10 cellular contexts compared by ENCODE assay signal in genomic region chr3:42123012-42123581, GRCh38. TPM values are rescaled to one million over a fixed set of nuclear protein-coding genes. Genes with fewer than 3 reads are reported as not detected.
DNase-seq lines count a peak whose midpoint lies in the region; ATAC-seq, FAIRE-seq and TF ChIP-seq lines count a peak whose summit lies in the region.
"Had no signal": no experiment of that assay in that cellular context is flagged by ENCODE, and none has a peak within 500 bp of the region (broad histone marks: within the 10 kb centered on the region; RNA-seq: fewer than 3 reads in every experiment).

No MANE protein-coding gene starts in this region.

- H3K79me1 ChIP-seq in trophoblast cell (ENCODE audit: low read length): peaks cover 6% of the 10 kb centered on the region

- H4K8ac ChIP-seq in trophoblast cell (ENCODE audit: low read depth, low read length): peak overlapping the region; percentile 38

- H3K4me2 ChIP-seq in trophoblast cell (ENCODE audit: low read length): peak overlapping the region; percentile 19

- peak overlapping the region; percentile 67 for H4K91ac ChIP-seq in trophoblast cell (ENCODE audit: low read depth, low read length)

- H2BK5ac ChIP-seq in trophoblast cell (ENCODE audit: low read depth, low read length, poor library complexity): peak overlapping the region; percentile 38

- peak overlapping the region; percentile 39 for H3K18ac ChIP-seq in trophoblast cell (ENCODE audit: low read length)

- no peak overlapping the region for H2AFZ ChIP-seq in trophoblast cell (ENCODE audit: insufficient read depth, low read length, poor library complexity)

- WGBS in trophoblast cell (ENCODE audit: extremely low coverage, insufficient coverage, insufficient read length): no CpG with 5 or more reads among the region's 8 CpGs

- H3K4me3 ChIP-seq in bronchial epithelial cell (ENCODE audit: low read depth, low read length): no peak overlapping the region
- H3K4me3 ChIP-seq in trophoblast cell (ENCODE audit: low read depth, low read length): no peak overlapping the region
- H3K4me3 ChIP-seq: colonic mucosa had no signal

- in situ Hi-C loops in ACHN (cut with HindIII; ENCODE audit: low pct_ligation_motif_present, low pct_unique_long_range_greater_than_20kb, low sequenced_read_pairs): no loop called here

- H3K36me3 ChIP-seq in bronchial epithelial cell (ENCODE audit: control insufficient read depth, insufficient read depth, low read length) (peaks cover 4% of the 10 kb centered on the region), trophoblast cell (ENCODE audit: control insufficient read depth in 1 of 2, insufficient read depth in 2 of 2, low read length in 2 of 2) (peaks cover 0 to 8% of the 10 kb centered on the region in 2 experiments)
- H3K36me3 ChIP-seq: colonic mucosa had no signal

- H3K4me1 Mint-ChIP-seq in CD14-positive monocyte: peaks cover 33% of the 10 kb centered on the region

- H3K36me3 Mint-ChIP-seq in CD14-positive monocyte: peaks cover 32 to 42% of the 10 kb centered on the region in 2 donors

- no peaks in the 10 kb centered on the region for H3K27me3 ChIP-seq in bronchial epithelial cell (ENCODE audit: control insufficient read depth, insufficient read depth, low read length)
- no peaks in the 10 kb centered on the region for H3K27me3 ChIP-seq in trophoblast cell (ENCODE audit: insufficient read depth, low read length)
- H3K27me3 ChIP-seq: colonic mucosa had no signal

- H3K23ac ChIP-seq in trophoblast cell (ENCODE audit: low read length): no peak overlapping the region

- no peak for FAIRE-seq in bronchial epithelial cell (lab: Jason Lieb, UNC)

- H3K9ac ChIP-seq in trophoblast cell (ENCODE audit: low read length): no peak overlapping the region

- H2BK120ac ChIP-seq in trophoblast cell (ENCODE audit: insufficient read depth, low read length, poor library complexity): peak overlapping the region; percentile 13

- H3K27ac Mint-ChIP-seq in CD14-positive monocyte: peak overlapping the region in 1 of 7 donors; percentile 12

- H3K14ac ChIP-seq in trophoblast cell (ENCODE audit: low read length): peak overlapping the region; percentile 11

- H2AK5ac ChIP-seq in trophoblast cell (ENCODE audit: low read length): no peak overlapping the region

- ATAC-seq in GM18505 (IDR thresholded peaks at IDR 0.05; ENCODE audit: unreplicated experiment) (peak; percentile 43), HG03039 (IDR thresholded peaks at IDR 0.05; ENCODE audit: unreplicated experiment) (peak; percentile 42), HG03196 (IDR thresholded peaks at IDR 0.05; ENCODE audit: unreplicated experiment) (no peak)

- no peak overlapping the region for H3K4ac ChIP-seq in trophoblast cell (ENCODE audit: low read depth, low read length)

- peaks cover 15 to 25% of the 10 kb centered on the region in 2 experiments for H3K4me1 ChIP-seq in trophoblast cell (ENCODE audit: control insufficient read depth in 1 of 2, insufficient read depth in 2 of 2, low read length in 2 of 2)

- no peak for TF ChIP-seq POLR2A in GM18505 (IDR thresholded peaks at IDR 0.05; ENCODE audit: borderline replicate concordance, extremely low read depth, insufficient read depth, insufficient read length)

- TF ChIP-seq CTCF in bronchial epithelial cell (IDR thresholded peaks at IDR 0.05; ENCODE audit: insufficient read depth, low read length, severe bottlenecking) (no peak), CD14-positive monocyte (IDR thresholded peaks at IDR 0.05) (no peak)

- no peaks in the 10 kb centered on the region for H3K9me3 ChIP-seq in trophoblast cell (ENCODE audit: insufficient read depth, low read depth, low read length)
- H3K9me3 ChIP-seq: colonic mucosa had no signal

- peak overlapping the region; percentile 13 for H2BK12ac ChIP-seq in trophoblast cell (ENCODE audit: low read length)

- H3K27me3 Mint-ChIP-seq in CD14-positive monocyte (ENCODE audit: low read depth in 3 of 3): peaks cover 0 to 2% (median 0%) of the 10 kb centered on the region in 3 donors

- H4K12ac ChIP-seq in trophoblast cell (ENCODE audit: low read depth, low read length): no peak overlapping the region

- peaks cover 4% of the 10 kb centered on the region for H3K79me2 ChIP-seq in trophoblast cell (ENCODE audit: control insufficient read depth, insufficient read depth, low read length, poor library complexity)

- DNase-seq in bronchial epithelial cell (ENCODE audit: low read depth): peak; percentile 89
- peak in 1 of 2 donors; percentile 32 for DNase-seq in trophoblast cell
- DNase-seq in ACHN: no peak
- DNase-seq in NCI-H187 (lab: John Stamatoyannopoulos, UW): no peak
- DNase-seq in CD14-positive monocyte (ENCODE audit: low spot score): no peak
- DNase-seq: colonic mucosa, nucleus accumbens had no signal

- H3K27ac ChIP-seq in trophoblast cell (ENCODE audit: low read depth, low read length): peak overlapping the region; percentile 80
- H3K27ac ChIP-seq: colonic mucosa had no signal

- no peaks in the 10 kb centered on the region for H3K9me3 Mint-ChIP-seq in CD14-positive monocyte

- no peak overlapping the region for H3K4me3 Mint-ChIP-seq in CD14-positive monocyte

- intact Hi-C loops in CD14-positive monocyte (cut with micrococcal nuclease): no loop called here

RNA-seq across cellular contexts. Expression of gene TRAK1, which starts 31.9 kb away (rescaled TPM):
- 36.1 and 43.5 TPM in 2 replicates for total RNA-seq in bronchial epithelial cell
- 43.4 and 43.5 TPM in 2 replicates for polyA plus RNA-seq in trophoblast cell (2013)
- polyA plus RNA-seq in CD14-positive monocyte: 1 to 10 TPM; 6.6 to 7.0 TPM
